ENCODE assay signal across 1 cellular context in genomic region chr1:77683142-77683835, GRCh38.
TF ChIP-seq lines count a peak whose summit lies in the region.

No MANE protein-coding gene starts in this region.

TF ChIP-seq in HepG2, 621 proteins besides CTCF, POLR2A, EP300 and RAD21 (continued from another document):
- TF ChIP-seq ZBTB49 (CRISPR knock-in tag; IDR thresholded peaks at IDR 0.05; ENCODE audit: borderline replicate concordance) (no peak), PBX3 (CRISPR knock-in tag; IDR thresholded peaks at IDR 0.05; ENCODE audit: borderline replicate concordance) (no peak), ZFX (CRISPR knock-in tag; IDR thresholded peaks at IDR 0.05; ENCODE audit: low read depth) (peak; percentile 85), SP1 (IDR thresholded peaks at IDR 0.05) (no peak), SP1 (CRISPR knock-in tag; IDR thresholded peaks at IDR 0.05) (peak; percentile 13; the same call in 1 of the 2 replicates), ZNF552 (CRISPR knock-in tag; IDR thresholded peaks at IDR 0.05; ENCODE audit: borderline replicate concordance) (peak; percentile 39; the same call in 1 of the 2 replicates), ZNF7 (CRISPR knock-in tag; IDR thresholded peaks at IDR 0.05) (no peak), ZNF160 (CRISPR knock-in tag; IDR thresholded peaks at IDR 0.05) (peak; percentile 60), ZNF773 (CRISPR knock-in tag; IDR thresholded peaks at IDR 0.05; ENCODE audit: borderline replicate concordance) (no peak; the same call in 1 of the 2 replicates), MTA1 (CRISPR knock-in tag; IDR thresholded peaks at IDR 0.05; ENCODE audit: borderline replicate concordance) (no peak), NKX3-1 (CRISPR knock-in tag; IDR thresholded peaks at IDR 0.05) (no peak), ZNF496 (CRISPR knock-in tag; IDR thresholded peaks at IDR 0.05; ENCODE audit: insufficient replicate concordance) (no peak), ZSCAN21 (CRISPR knock-in tag; IDR thresholded peaks at IDR 0.05; ENCODE audit: borderline replicate concordance) (no peak), ZNF501 (CRISPR knock-in tag; IDR thresholded peaks at IDR 0.05) (no peak), SKIL (CRISPR knock-in tag; IDR thresholded peaks at IDR 0.05; ENCODE audit: borderline replicate concordance) (0 out of 2 replicates have a peak, but pooled peaks have one; percentile 46), GATA4 (IDR thresholded peaks at IDR 0.05; ENCODE audit: borderline replicate concordance, low read depth) (no peak), SP4 (CRISPR knock-in tag; IDR thresholded peaks at IDR 0.05) (peak; percentile 62; the same call in 1 of the 2 replicates), ZNF570 (CRISPR knock-in tag; IDR thresholded peaks at IDR 0.05; ENCODE audit: borderline replicate concordance) (no peak), KDM5B (CRISPR knock-in tag; IDR thresholded peaks at IDR 0.05; ENCODE audit: borderline replicate concordance) (peak; percentile 56), KLF9 (CRISPR knock-in tag; IDR thresholded peaks at IDR 0.05; ENCODE audit: low read depth) (no peak), RELA (CRISPR knock-in tag; IDR thresholded peaks at IDR 0.05) (no peak), MYC (CRISPR knock-in tag; IDR thresholded peaks at IDR 0.05; ENCODE audit: borderline replicate concordance) (peak; percentile 70), TOPORS (CRISPR knock-in tag; IDR thresholded peaks at IDR 0.05) (peak; percentile 57; the same call in 1 of the 2 replicates), ZNF317 (CRISPR knock-in tag; IDR thresholded peaks at IDR 0.05) (no peak), ZNF605 (CRISPR knock-in tag; IDR thresholded peaks at IDR 0.05) (0 out of 2 replicates have a peak, but pooled peaks have one; percentile 37), ZNF777 (CRISPR knock-in tag; IDR thresholded peaks at IDR 0.05) (peak; percentile 96), ISL2 (CRISPR knock-in tag; IDR thresholded peaks at IDR 0.05) (peak; percentile 56), ELF1 (CRISPR knock-in tag; IDR thresholded peaks at IDR 0.05) (peak; percentile 56), TRIM22 (IDR thresholded peaks at IDR 0.05) (no peak), EZH2 (conservative IDR thresholded peaks at IDR 0.05; ENCODE audit: low read depth, low read length) (no peak), ZMYM2 (CRISPR knock-in tag; IDR thresholded peaks at IDR 0.05) (0 out of 2 replicates have a peak, but pooled peaks have one; percentile 47), ZNF20 (CRISPR knock-in tag; IDR thresholded peaks at IDR 0.05) (no peak), ZSCAN22 (CRISPR knock-in tag; IDR thresholded peaks at IDR 0.05) (no peak)
- TF ChIP-seq, protein P1, sequence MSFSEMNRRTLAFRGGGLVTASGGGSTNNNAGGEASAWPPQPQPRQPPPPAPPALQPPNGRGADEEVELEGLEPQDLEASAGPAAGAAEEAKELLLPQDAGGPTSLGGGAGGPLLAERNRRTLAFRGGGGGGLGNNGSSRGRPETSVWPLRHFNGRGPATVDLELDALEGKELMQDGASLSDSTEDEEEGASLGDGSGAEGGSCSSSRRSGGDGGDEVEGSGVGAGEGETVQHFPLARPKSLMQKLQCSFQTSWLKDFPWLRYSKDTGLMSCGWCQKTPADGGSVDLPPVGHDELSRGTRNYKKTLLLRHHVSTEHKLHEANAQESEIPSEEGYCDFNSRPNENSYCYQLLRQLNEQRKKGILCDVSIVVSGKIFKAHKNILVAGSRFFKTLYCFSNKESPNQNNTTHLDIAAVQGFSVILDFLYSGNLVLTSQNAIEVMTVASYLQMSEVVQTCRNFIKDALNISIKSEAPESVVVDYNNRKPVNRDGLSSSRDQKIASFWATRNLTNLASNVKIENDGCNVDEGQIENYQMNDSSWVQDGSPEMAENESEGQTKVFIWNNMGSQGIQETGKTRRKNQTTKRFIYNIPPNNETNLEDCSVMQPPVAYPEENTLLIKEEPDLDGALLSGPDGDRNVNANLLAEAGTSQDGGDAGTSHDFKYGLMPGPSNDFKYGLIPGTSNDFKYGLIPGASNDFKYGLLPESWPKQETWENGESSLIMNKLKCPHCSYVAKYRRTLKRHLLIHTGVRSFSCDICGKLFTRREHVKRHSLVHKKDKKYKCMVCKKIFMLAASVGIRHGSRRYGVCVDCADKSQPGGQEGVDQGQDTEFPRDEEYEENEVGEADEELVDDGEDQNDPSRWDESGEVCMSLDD (CRISPR knock-in tag; IDR thresholded peaks at IDR 0.05; ENCODE audit: borderline replicate concordance) = 0 out of 2 replicates have a peak, but pooled peaks have one; percentile 11
- TF ChIP-seq, protein P2, sequence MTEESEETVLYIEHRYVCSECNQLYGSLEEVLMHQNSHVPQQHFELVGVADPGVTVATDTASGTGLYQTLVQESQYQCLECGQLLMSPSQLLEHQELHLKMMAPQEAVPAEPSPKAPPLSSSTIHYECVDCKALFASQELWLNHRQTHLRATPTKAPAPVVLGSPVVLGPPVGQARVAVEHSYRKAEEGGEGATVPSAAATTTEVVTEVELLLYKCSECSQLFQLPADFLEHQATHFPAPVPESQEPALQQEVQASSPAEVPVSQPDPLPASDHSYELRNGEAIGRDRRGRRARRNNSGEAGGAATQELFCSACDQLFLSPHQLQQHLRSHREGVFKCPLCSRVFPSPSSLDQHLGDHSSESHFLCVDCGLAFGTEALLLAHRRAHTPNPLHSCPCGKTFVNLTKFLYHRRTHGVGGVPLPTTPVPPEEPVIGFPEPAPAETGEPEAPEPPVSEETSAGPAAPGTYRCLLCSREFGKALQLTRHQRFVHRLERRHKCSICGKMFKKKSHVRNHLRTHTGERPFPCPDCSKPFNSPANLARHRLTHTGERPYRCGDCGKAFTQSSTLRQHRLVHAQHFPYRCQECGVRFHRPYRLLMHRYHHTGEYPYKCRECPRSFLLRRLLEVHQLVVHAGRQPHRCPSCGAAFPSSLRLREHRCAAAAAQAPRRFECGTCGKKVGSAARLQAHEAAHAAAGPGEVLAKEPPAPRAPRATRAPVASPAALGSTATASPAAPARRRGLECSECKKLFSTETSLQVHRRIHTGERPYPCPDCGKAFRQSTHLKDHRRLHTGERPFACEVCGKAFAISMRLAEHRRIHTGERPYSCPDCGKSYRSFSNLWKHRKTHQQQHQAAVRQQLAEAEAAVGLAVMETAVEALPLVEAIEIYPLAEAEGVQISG (CRISPR knock-in tag; IDR thresholded peaks at IDR 0.05) = peak; percentile 77
- TF ChIP-seq, protein P3, sequence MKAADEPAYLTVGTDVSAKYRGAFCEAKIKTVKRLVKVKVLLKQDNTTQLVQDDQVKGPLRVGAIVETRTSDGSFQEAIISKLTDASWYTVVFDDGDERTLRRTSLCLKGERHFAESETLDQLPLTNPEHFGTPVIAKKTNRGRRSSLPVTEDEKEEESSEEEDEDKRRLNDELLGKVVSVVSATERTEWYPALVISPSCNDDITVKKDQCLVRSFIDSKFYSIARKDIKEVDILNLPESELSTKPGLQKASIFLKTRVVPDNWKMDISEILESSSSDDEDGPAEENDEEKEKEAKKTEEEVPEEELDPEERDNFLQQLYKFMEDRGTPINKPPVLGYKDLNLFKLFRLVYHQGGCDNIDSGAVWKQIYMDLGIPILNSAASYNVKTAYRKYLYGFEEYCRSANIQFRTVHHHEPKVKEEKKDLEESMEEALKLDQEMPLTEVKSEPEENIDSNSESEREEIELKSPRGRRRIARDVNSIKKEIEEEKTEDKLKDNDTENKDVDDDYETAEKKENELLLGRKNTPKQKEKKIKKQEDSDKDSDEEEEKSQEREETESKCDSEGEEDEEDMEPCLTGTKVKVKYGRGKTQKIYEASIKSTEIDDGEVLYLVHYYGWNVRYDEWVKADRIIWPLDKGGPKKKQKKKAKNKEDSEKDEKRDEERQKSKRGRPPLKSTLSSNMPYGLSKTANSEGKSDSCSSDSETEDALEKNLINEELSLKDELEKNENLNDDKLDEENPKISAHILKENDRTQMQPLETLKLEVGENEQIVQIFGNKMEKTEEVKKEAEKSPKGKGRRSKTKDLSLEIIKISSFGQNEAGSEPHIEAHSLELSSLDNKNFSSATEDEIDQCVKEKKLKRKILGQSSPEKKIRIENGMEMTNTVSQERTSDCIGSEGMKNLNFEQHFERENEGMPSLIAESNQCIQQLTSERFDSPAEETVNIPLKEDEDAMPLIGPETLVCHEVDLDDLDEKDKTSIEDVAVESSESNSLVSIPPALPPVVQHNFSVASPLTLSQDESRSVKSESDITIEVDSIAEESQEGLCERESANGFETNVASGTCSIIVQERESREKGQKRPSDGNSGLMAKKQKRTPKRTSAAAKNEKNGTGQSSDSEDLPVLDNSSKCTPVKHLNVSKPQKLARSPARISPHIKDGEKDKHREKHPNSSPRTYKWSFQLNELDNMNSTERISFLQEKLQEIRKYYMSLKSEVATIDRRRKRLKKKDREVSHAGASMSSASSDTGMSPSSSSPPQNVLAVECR (CRISPR knock-in tag; IDR thresholded peaks at IDR 0.05; ENCODE audit: borderline replicate concordance) = peak; percentile 73; the same call in 1 of the 2 replicates
- TF ChIP-seq, protein P4, sequence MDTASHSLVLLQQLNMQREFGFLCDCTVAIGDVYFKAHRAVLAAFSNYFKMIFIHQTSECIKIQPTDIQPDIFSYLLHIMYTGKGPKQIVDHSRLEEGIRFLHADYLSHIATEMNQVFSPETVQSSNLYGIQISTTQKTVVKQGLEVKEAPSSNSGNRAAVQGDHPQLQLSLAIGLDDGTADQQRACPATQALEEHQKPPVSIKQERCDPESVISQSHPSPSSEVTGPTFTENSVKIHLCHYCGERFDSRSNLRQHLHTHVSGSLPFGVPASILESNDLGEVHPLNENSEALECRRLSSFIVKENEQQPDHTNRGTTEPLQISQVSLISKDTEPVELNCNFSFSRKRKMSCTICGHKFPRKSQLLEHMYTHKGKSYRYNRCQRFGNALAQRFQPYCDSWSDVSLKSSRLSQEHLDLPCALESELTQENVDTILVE (CRISPR knock-in tag; IDR thresholded peaks at IDR 0.05) = no peak
